ENCODE assay signal across 1 cellular context in genomic region chr7:112423987-112424386, GRCh38.
TF ChIP-seq lines count a peak whose summit lies in the region.

No MANE protein-coding gene starts in this region.

TF ChIP-seq in K562, 482 proteins besides CTCF, POLR2A, EP300 and RAD21:
- no peak for TF ChIP-seq CHD7 (IDR thresholded peaks at IDR 0.05; ENCODE audit: low read depth, low read length)
- TF ChIP-seq CC2D1A (IDR thresholded peaks at IDR 0.05): no peak
- no peak for TF ChIP-seq ATF2 (CRISPR knock-in tag; IDR thresholded peaks at IDR 0.05)
- no peak for TF ChIP-seq KLF10 (CRISPR knock-in tag; IDR thresholded peaks at IDR 0.05)
- no peak for TF ChIP-seq SAFB2 (IDR thresholded peaks at IDR 0.05; ENCODE audit: borderline replicate concordance, low read depth, low read length, severe bottlenecking)
- TF ChIP-seq NCOA4 (IDR thresholded peaks at IDR 0.05; ENCODE audit: partially characterized antibody): no peak
- TF ChIP-seq EGR1 (conservative IDR thresholded peaks at IDR 0.05): no peak
- no peak for TF ChIP-seq ZNF146 (CRISPR knock-in tag; IDR thresholded peaks at IDR 0.05; ENCODE audit: unreplicated experiment)
- no peak for TF ChIP-seq MCM5 (IDR thresholded peaks at IDR 0.05; ENCODE audit: low read depth)
- no peak for TF ChIP-seq RFX1 (IDR thresholded peaks at IDR 0.05)
- no peak for TF ChIP-seq DPF2 (IDR thresholded peaks at IDR 0.05)
- TF ChIP-seq CCNT2 (IDR thresholded peaks at IDR 0.05; ENCODE audit: borderline replicate concordance, extremely low read depth, insufficient read length, low read depth, low read length): no peak
- no peak for TF ChIP-seq SIN3A (IDR thresholded peaks at IDR 0.05; ENCODE audit: borderline replicate concordance in 2 of 2, control insufficient read depth in 1 of 2, low read depth in 2 of 2, low read length in 2 of 2)
- no peak for TF ChIP-seq TAF15 (IDR thresholded peaks at IDR 0.05; ENCODE audit: low read depth, low read length)
- no peak for TF ChIP-seq SP1 (CRISPR knock-in tag; IDR thresholded peaks at IDR 0.05)
- TF ChIP-seq POLR3A (IDR thresholded peaks at IDR 0.05; ENCODE audit: borderline replicate concordance, extremely low read depth, insufficient read depth, insufficient read length): no peak
- TF ChIP-seq PTBP1 (IDR thresholded peaks at IDR 0.05; ENCODE audit: low read depth, low read length): no peak
- no peak for TF ChIP-seq ZKSCAN1 (IDR thresholded peaks at IDR 0.05; ENCODE audit: low read depth, low read length)
- TF ChIP-seq ZNF79 (CRISPR knock-in tag; IDR thresholded peaks at IDR 0.05; ENCODE audit: low read depth): no peak
